In genomic region chr16:77898671-77899211, GRCh38 we compare ENCODE assay signal across 11 cellular contexts.
DNase-seq lines count a peak whose midpoint lies in the region; ATAC-seq, FAIRE-seq and TF ChIP-seq lines count a peak whose summit lies in the region.
"Had no signal": no experiment of that assay in that cellular context is flagged by ENCODE, and none has a peak within 500 bp of the region (broad histone marks: within the 10 kb centered on the region; RNA-seq: fewer than 3 reads in every experiment).

No MANE protein-coding gene starts in this region.

- no peaks in the 10 kb centered on the region for H3K9me3 ChIP-seq in HEK293 (ENCODE audit: control insufficient read depth, insufficient read depth, low read depth, low read length)
- H3K9me3 ChIP-seq: Peyer's patch had no signal

- TF ChIP-seq CTCF in HEK293 (tag by site-specific recombination; IDR thresholded peaks at IDR 0.05) (no peak), astrocyte of the cerebellum (IDR thresholded peaks at IDR 0.05; ENCODE audit: low read depth, low read length, missing control alignments) (no peak), D721Med (IDR thresholded peaks at IDR 0.05; ENCODE audit: insufficient read depth, missing control alignments) (no peak)

- CTCF ChIA-PET in HEK293 (lab: Yijun Ruan, JAX) = interaction anchor here (0.6 to 1.1 kb wide), 2 partner anchors 74 to 114 kb away, joined by 3 read pairs; no protein-coding TSS in a partner anchor

- POLR2A ChIA-PET in HEK293 (lab: Yijun Ruan, JAX) = interaction anchor here (0.8 kb wide), 1 partner anchor 176 kb away, joined by 4 read pairs; the partner anchor contains the start of gene NUDT7

- FAIRE-seq in D721Med (lab: Jason Lieb, UNC) (no peak), HTR-8/SVneo (lab: Jason Lieb, UNC) (no peak)

- peaks cover 9% of the 10 kb centered on the region for H3K4me1 ChIP-seq in HEK293 (ENCODE audit: control insufficient read depth, insufficient read depth, low read length)

- H3K36me3 ChIP-seq in HEK293 (ENCODE audit: control insufficient read depth in 2 of 2, insufficient read depth in 1 of 2, low read length in 2 of 2) = no peaks in the 10 kb centered on the region
- H3K36me3 ChIP-seq: Peyer's patch had no signal

- H3K4me3 ChIP-seq in HEK293 (ENCODE audit: low read depth, low read length) (no peak overlapping the region), astrocyte of the cerebellum (ENCODE audit: low read depth, low read length) (no peak overlapping the region)
- H3K4me3 ChIP-seq: Peyer's patch had no signal

- in situ Hi-C loops in astrocyte of the cerebellum (cut with HindIII; ENCODE audit: low sequenced_read_pairs) = no loop called here

- ATAC-seq in HG02840 (IDR thresholded peaks at IDR 0.05; ENCODE audit: low FRiP score, unreplicated experiment) = no peak

- H3K27ac ChIP-seq in HEK293 (ENCODE audit: extremely low read depth, low read depth, low read length) = no peak overlapping the region
- H3K27ac ChIP-seq: Peyer's patch had no signal

- DNase-seq in COR-L47 (lab: John Stamatoyannopoulos, UW) (peak; percentile 57), astrocyte of the cerebellum (ENCODE audit: low read depth) (peak; percentile 23), kidney glomerular epithelial cell (lab: John Stamatoyannopoulos, UW) (peak; percentile 36), D721Med (ENCODE audit: insufficient read length, low spot score) (no peak), HTR-8/SVneo (ENCODE audit: insufficient read length, low spot score) (no peak), epidermal melanocyte (ENCODE audit: insufficient read length, low spot score) (no peak)
- DNase-seq: CD8-positive, alpha-beta memory T cell; endodermal cell; Peyer's patch had no signal

TF ChIP-seq in HEK293, 187 proteins besides CTCF, POLR2A, EP300 and RAD21:
- peak; percentile 68 for TF ChIP-seq FEZF1 (tag by site-specific recombination; IDR thresholded peaks at IDR 0.05)
- peak; percentile 36; the same call in 1 of the 2 replicates for TF ChIP-seq OSR2 (tag by site-specific recombination; IDR thresholded peaks at IDR 0.05)
- no peak for TF ChIP-seq SETDB1 (IDR thresholded peaks at IDR 0.05; ENCODE audit: insufficient read length, low read length)
- no peak for TF ChIP-seq ZFP3 (tag by site-specific recombination; IDR thresholded peaks at IDR 0.05; ENCODE audit: low read depth)

Comparison
In these comparisons a context has a peak if more than half of its experiments do, and no peak if none do; other contexts are left out.
1. DNase-seq: peak in COR-L47 (single experiment), astrocyte of the cerebellum (single experiment) and kidney glomerular epithelial cell (single experiment); none in D721Med (single experiment), HTR-8/SVneo (single experiment) and epidermal melanocyte (single experiment).